In the genomic region with DNA sequence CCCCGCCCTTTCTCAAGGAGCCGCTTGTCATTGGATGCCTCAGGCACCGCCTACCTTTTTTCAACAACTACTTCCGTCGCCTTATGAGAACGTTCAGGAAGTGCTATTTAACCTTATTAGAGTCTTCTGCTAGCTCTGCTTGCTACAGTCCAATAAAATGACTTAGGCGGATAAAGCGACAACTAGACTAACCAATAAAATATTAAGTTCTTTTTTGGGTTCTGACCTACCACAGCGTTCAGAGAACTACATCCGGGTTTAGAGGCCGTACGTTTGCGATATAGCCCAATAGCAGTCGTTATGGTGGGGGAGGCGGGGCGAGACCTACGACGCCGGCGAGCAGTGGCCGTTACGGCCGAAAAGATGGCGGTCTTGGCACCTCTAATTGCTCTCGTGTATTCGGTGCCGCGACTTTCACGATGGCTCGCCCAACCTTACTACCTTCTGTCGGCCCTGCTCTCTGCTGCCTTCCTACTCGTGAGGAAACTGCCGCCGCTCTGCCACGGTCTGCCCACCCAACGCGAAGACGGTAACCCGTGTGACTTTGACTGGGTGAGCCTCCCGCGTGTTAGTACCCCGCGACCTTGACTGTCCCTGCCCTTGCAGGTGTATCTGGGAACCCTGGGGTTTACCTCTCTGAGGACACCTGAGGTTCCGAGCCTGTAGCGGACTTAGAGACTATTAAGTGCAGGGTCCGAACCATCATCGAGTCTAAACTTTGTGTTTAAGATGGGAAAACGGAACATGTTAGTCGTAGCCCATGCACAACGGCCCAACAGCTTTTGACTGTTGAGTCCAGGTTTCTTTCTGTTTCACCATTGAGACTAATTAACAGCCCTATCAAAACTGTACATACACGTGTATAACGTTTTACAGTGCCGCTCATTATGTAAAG, we compare ENCODE assay signal across 8 cellular contexts. TPM values are rescaled to one million over a fixed set of nuclear protein-coding genes. Genes with fewer than 3 reads are reported as not detected.
DNase-seq lines count a peak whose midpoint lies in the region; FAIRE-seq and TF ChIP-seq lines count a peak whose summit lies in the region.

A gene with protein sequence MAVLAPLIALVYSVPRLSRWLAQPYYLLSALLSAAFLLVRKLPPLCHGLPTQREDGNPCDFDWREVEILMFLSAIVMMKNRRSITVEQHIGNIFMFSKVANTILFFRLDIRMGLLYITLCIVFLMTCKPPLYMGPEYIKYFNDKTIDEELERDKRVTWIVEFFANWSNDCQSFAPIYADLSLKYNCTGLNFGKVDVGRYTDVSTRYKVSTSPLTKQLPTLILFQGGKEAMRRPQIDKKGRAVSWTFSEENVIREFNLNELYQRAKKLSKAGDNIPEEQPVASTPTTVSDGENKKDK (plus strand): TSS at position 338 of the 895 bp plus-strand sequence. CDS start 26 bp downstream, at position 364.

- TF ChIP-seq CTCF in HFF-Myc (IDR thresholded peaks at IDR 0.05; ENCODE audit: low read depth, low read length, missing control alignments) (no peak), subcutaneous adipose tissue (IDR thresholded peaks at IDR 0.05; ENCODE audit: low read depth) (no peak)

- CTCF ChIA-PET in activated naive CD4-positive, alpha-beta T cell treated with anti-CD3 and anti-CD28 coated beads for 36 hours (lab: Charles Lee): interaction anchor here (1.0 to 2.4 kb wide), 2 partner anchors 87 to 185 kb away, joined by 4 to 15 read pairs; no protein-coding TSS in a partner anchor

- H3K27ac Mint-ChIP-seq in activated naive CD4-positive, alpha-beta T cell treated with anti-CD3 and anti-CD28 coated beads for 36 hours: peak within 1 kb of the TSS; percentile 92

- peak within 1 kb of the TSS; percentile 82 for H3K4me2 ChIP-seq in neuronal stem cell (ENCODE audit: insufficient read depth, low read length, poor library complexity, severe bottlenecking)

- peak within 1 kb of the TSS; percentile 87 for H3K4ac ChIP-seq in neuronal stem cell (ENCODE audit: low read length)

- no peak within 1 kb of the TSS for H2BK120ac ChIP-seq in neuronal stem cell (ENCODE audit: low read depth, low read length)

- H2BK15ac ChIP-seq in neuronal stem cell (ENCODE audit: low read length): peak within 1 kb of the TSS; percentile 63

- no peaks in the 10 kb centered on the region for H3K9me3 Mint-ChIP-seq in activated naive CD4-positive, alpha-beta T cell treated with anti-CD3 and anti-CD28 coated beads for 36 hours

- H3K14ac ChIP-seq in neuronal stem cell (ENCODE audit: low read length): peak within 1 kb of the TSS; percentile 72

- no peaks in the 10 kb centered on the region for H3K27me3 Mint-ChIP-seq in activated naive CD4-positive, alpha-beta T cell treated with anti-CD3 and anti-CD28 coated beads for 36 hours (ENCODE audit: low read depth)

- peak within 1 kb of the TSS; percentile 98 for H3K9ac ChIP-seq in neuronal stem cell (ENCODE audit: low read depth, low read length, poor library complexity)

- peak within 1 kb of the TSS; percentile 44 for H2BK12ac ChIP-seq in neuronal stem cell (ENCODE audit: low read length)

- H3K27me3 ChIP-seq in neuronal stem cell (ENCODE audit: control insufficient read depth in 3 of 3, insufficient read depth in 3 of 3, low read depth in 1 of 3, low read length in 3 of 3): no peaks in the 10 kb centered on the region

- peak; percentile 99 for FAIRE-seq in frontal cortex (lab: Jason Lieb, UNC)

- peaks cover 50% of the 10 kb centered on the region for H3K4me1 Mint-ChIP-seq in activated naive CD4-positive, alpha-beta T cell treated with anti-CD3 and anti-CD28 coated beads for 36 hours (ENCODE audit: low read depth)

- peaks cover 0 to 25% of the 10 kb centered on the region in 2 donors for H3K36me3 ChIP-seq in neuronal stem cell (replicated peaks in 1 of 2; ENCODE audit: control insufficient read depth in 2 of 2, insufficient read depth in 2 of 2, low read length in 2 of 2)

- H3K18ac ChIP-seq in neuronal stem cell (ENCODE audit: low read length): peak within 1 kb of the TSS; percentile 97

- H3K79me1 ChIP-seq in neuronal stem cell (ENCODE audit: low read depth, low read length): peaks cover 12% of the 10 kb centered on the region

- H4K91ac ChIP-seq in neuronal stem cell (ENCODE audit: low read depth, low read length, poor library complexity): no peak within 1 kb of the TSS

- peak within 1 kb of the TSS; percentile 19 for H2AK5ac ChIP-seq in neuronal stem cell (ENCODE audit: low read depth, low read length)

- peaks cover 6 to 12% of the 10 kb centered on the region in 2 donors for H3K4me1 ChIP-seq in neuronal stem cell (ENCODE audit: control insufficient read depth in 2 of 2, insufficient read depth in 1 of 2, low read depth in 1 of 2, low read length in 2 of 2)

- H3K36me3 Mint-ChIP-seq in activated naive CD4-positive, alpha-beta T cell treated with anti-CD3 and anti-CD28 coated beads for 36 hours (ENCODE audit: low read depth): peaks cover 3% of the 10 kb centered on the region

- H3K4me3 ChIP-seq in HFF-Myc (replicated peaks; ENCODE audit: low read depth, low read length) (peak within 1 kb of the TSS; percentile 100), neuronal stem cell (ENCODE audit: low read length in 2 of 2) (peak within 1 kb of the TSS; percentile 92 to 97)

- H3K4me3 Mint-ChIP-seq in activated naive CD4-positive, alpha-beta T cell treated with anti-CD3 and anti-CD28 coated beads for 36 hours: peak within 1 kb of the TSS; percentile 99

- peak within 1 kb of the TSS; percentile 67 for H3K23ac ChIP-seq in neuronal stem cell (ENCODE audit: low read depth, low read length, poor library complexity)

- intact Hi-C loops in activated naive CD4-positive, alpha-beta T cell treated with anti-CD3 and anti-CD28 coated beads for 36 hours (cut with micrococcal nuclease): loop anchor here (1.0 to 5.0 kb wide), 12 partner anchors 29 to 1955 kb away; a partner anchor contains a TSS

- H3K27ac ChIP-seq in neuronal stem cell (replicated peaks; ENCODE audit: low read length): peak within 1 kb of the TSS; percentile 89

- H2BK5ac ChIP-seq in neuronal stem cell (ENCODE audit: low read length): peak within 1 kb of the TSS; percentile 90

- WGBS in neuronal stem cell (ENCODE audit: extremely low coverage in 2 of 2, insufficient read length in 2 of 2, insufficient replicate concordance in 1 of 2), 2 donors: no CpG with 5 or more reads among the region's 53 CpGs

- peak; percentile 95 for DNase-seq in GM03348 (ENCODE audit: low spot score)
- DNase-seq in HFF-Myc (ENCODE audit: extremely low read depth, low read depth): peak; percentile 99
- peak; percentile 99 for DNase-seq in NAMALWA (ENCODE audit: low spot score)
- peak; percentile 99 for DNase-seq in SK-N-DZ (ENCODE audit: low spot score)
- peak; percentile 95 for DNase-seq in activated naive CD4-positive, alpha-beta T cell treated with anti-CD3 and anti-CD28 coated beads for 36 hours
- DNase-seq in frontal cortex (ENCODE audit: low spot score in 2 of 2): peak; percentile 88 to 94
- DNase-seq in neuronal stem cell (ENCODE audit: low spot score): peak; percentile 96

- H4K8ac ChIP-seq in neuronal stem cell (ENCODE audit: low read depth, low read length): peak within 1 kb of the TSS; percentile 70

- peak within 1 kb of the TSS; percentile 94 for H2AFZ ChIP-seq in neuronal stem cell (ENCODE audit: low read length)

- no peaks in the 10 kb centered on the region for H3K9me3 ChIP-seq in neuronal stem cell (replicated peaks in 1 of 2; ENCODE audit: control insufficient read depth in 2 of 2, insufficient read depth in 1 of 2, low read depth in 1 of 2, low read length in 2 of 2)

RNA-seq across cellular contexts. Expression of the gene that starts here (rescaled TPM):
- polyA plus RNA-seq in SK-N-DZ (2014; cell fraction: cytosol; rRNA removed): 146 and 164 TPM in 2 replicates
- polyA plus RNA-seq in SK-N-DZ (2014; cell fraction: nucleus; rRNA removed): 174 and 200 TPM in 2 replicates
- 10 to 100 TPM; 49.8 to 54.7 TPM for total RNA-seq in activated naive CD4-positive, alpha-beta T cell treated with anti-CD3 and anti-CD28 coated beads for 36 hours
- 39.1 TPM for total RNA-seq in frontal cortex
- 51.1 TPM for polyA plus RNA-seq in neuronal stem cell (2013, experiment 1 of 2)
- polyA plus RNA-seq in neuronal stem cell (2013, experiment 2 of 2): 50.7 TPM
- 10 to 100 TPM; 32.8 to 72.7 (median 34.1) TPM for total RNA-seq in subcutaneous adipose tissue

Comparison
In these comparisons a context has a peak if more than half of its experiments do, and no peak if none do; other contexts are left out.
1. Peak in every context shown above with its lines: DNase-seq, H3K4me3 ChIP-seq and H3K27ac ChIP-seq.